ENCODE assay signal across 13 cellular contexts in genomic region chr2:105765415-105766299, GRCh38. TPM values are rescaled to one million over a fixed set of nuclear protein-coding genes. Genes with fewer than 3 reads are reported as not detected.
DNase-seq lines count a peak whose midpoint lies in the region; ATAC-seq and TF ChIP-seq lines count a peak whose summit lies in the region.
"Had no signal": no experiment of that assay in that cellular context is flagged by ENCODE, and none has a peak within 500 bp of the region (broad histone marks: within the 10 kb centered on the region; RNA-seq: fewer than 3 reads in every experiment).

No MANE protein-coding gene starts in this region.

- peak; percentile 64 for ATAC-seq in CD8-positive, alpha-beta T cell
- ATAC-seq in WTC11, result no peak
- peak; percentile 69 for ATAC-seq in central memory CD8-positive, alpha-beta T cell (replicated peaks; ENCODE audit: extremely low read depth, poor library complexity, severe bottlenecking)

- POLR2A ChIA-PET in CD8-positive, alpha-beta T cell (lab: Charles Lee), result interaction anchor here (2.5 kb wide), 1 partner anchor 11 kb away, joined by 9 read pairs; no protein-coding TSS in a partner anchor
- POLR2A ChIA-PET in WTC11 (lab: Charles Lee), result no interaction called here
- POLR2A ChIA-PET in Caco-2 (lab: Charles Lee), result no interaction called here

- H3K4me1 ChIP-seq in CD8-positive, alpha-beta T cell (ENCODE audit: insufficient read depth, low read length), result peaks cover 98% of the 10 kb centered on the region
- H3K4me1 ChIP-seq in Caco-2, result peaks cover 9% of the 10 kb centered on the region

- intact Hi-C loops in CD8-positive, alpha-beta T cell (cut with DNase I, micrococcal nuclease), result no loop called here
- intact Hi-C loops in Caco-2 (cut with micrococcal nuclease; ENCODE audit: unreplicated experiment), result no loop called here
- intact Hi-C loops in CD14-positive monocyte (cut with micrococcal nuclease), result no loop called here

- no peak for DNase-seq in CD8-positive, alpha-beta T cell
- DNase-seq in WTC11 (ENCODE audit: low spot score) (no peak), D341Med (ENCODE audit: low spot score) (no peak), Caco-2 (no peak), CD14-positive monocyte (ENCODE audit: low spot score) (no peak), medulla oblongata (ENCODE audit: extremely low spot score) (no peak)
- no peak for DNase-seq in central memory CD8-positive, alpha-beta T cell (ENCODE audit: low spot score in 2 of 2)
- DNase-seq: GM23248, MG63, SIG-M5 had no signal

- peak overlapping the region; percentile 92 for H3K27ac Mint-ChIP-seq in CD8-positive, alpha-beta T cell
- H3K27ac Mint-ChIP-seq in WTC11, result peak overlapping the region; percentile 88
- H3K27ac Mint-ChIP-seq in central memory CD8-positive, alpha-beta T cell (ENCODE audit: low read depth), result peak overlapping the region; percentile 74
- peak overlapping the region in 2 of 3 experiments; percentile 53 to 54 for H3K27ac Mint-ChIP-seq in nephron
- no peak overlapping the region for H3K27ac Mint-ChIP-seq in Caco-2 (ENCODE audit: unreplicated experiment)
- H3K27ac Mint-ChIP-seq in CD14-positive monocyte, result peak overlapping the region in 1 of 7 donors; percentile 60
- H3K27ac Mint-ChIP-seq: mesothelial cell of epicardium had no signal

- H3K4me3 ChIP-seq in CD8-positive, alpha-beta T cell (ENCODE audit: low read depth, low read length), result no peak overlapping the region
- no peak overlapping the region for H3K4me3 ChIP-seq in Caco-2 (ENCODE audit: low read depth, low read length)
- H3K4me3 ChIP-seq: BLaER1 treated with 17β-estradiol and CSF1 and Interleukin-3, amounts not matched to agents 10 nM and 100 nM; GM23248; MG63 had no signal

- H3K4me1 Mint-ChIP-seq in CD8-positive, alpha-beta T cell (ENCODE audit: low read depth), result peaks cover 98% of the 10 kb centered on the region
- H3K4me1 Mint-ChIP-seq in WTC11, result peaks cover 78% of the 10 kb centered on the region
- peaks cover 89% of the 10 kb centered on the region for H3K4me1 Mint-ChIP-seq in central memory CD8-positive, alpha-beta T cell
- peaks cover 65% of the 10 kb centered on the region for H3K4me1 Mint-ChIP-seq in nephron
- peaks cover 23% of the 10 kb centered on the region for H3K4me1 Mint-ChIP-seq in Caco-2 (ENCODE audit: low read depth, unreplicated experiment)
- peaks cover 27% of the 10 kb centered on the region for H3K4me1 Mint-ChIP-seq in CD14-positive monocyte

- peak overlapping the region; percentile 35 for H3K4me3 Mint-ChIP-seq in CD8-positive, alpha-beta T cell
- H3K4me3 Mint-ChIP-seq in WTC11, result no peak overlapping the region
- peak overlapping the region; percentile 30 for H3K4me3 Mint-ChIP-seq in central memory CD8-positive, alpha-beta T cell
- no peak overlapping the region for H3K4me3 Mint-ChIP-seq in nephron
- H3K4me3 Mint-ChIP-seq in Caco-2 (ENCODE audit: unreplicated experiment), result no peak overlapping the region
- H3K4me3 Mint-ChIP-seq in CD14-positive monocyte, result no peak overlapping the region
- H3K4me3 Mint-ChIP-seq: mesothelial cell of epicardium had no signal

- H3K36me3 Mint-ChIP-seq in CD8-positive, alpha-beta T cell, result peaks cover 51% of the 10 kb centered on the region
- H3K36me3 Mint-ChIP-seq in WTC11 (0 out of 2 replicates have a peak, but pooled peaks cover 3% of the 10 kb centered on the region), nephron (ENCODE audit: low read depth) (peaks cover 16% of the 10 kb centered on the region), Caco-2 (ENCODE audit: insufficient read depth, unreplicated experiment) (peaks cover 43% of the 10 kb centered on the region), CD14-positive monocyte (peaks cover 18 to 25% of the 10 kb centered on the region in 2 donors)
- H3K36me3 Mint-ChIP-seq in central memory CD8-positive, alpha-beta T cell (ENCODE audit: insufficient read depth), result peaks cover 21% of the 10 kb centered on the region

- no peaks in the 10 kb centered on the region for H3K27me3 ChIP-seq in CD8-positive, alpha-beta T cell (ENCODE audit: insufficient read depth, low read length)
- no peaks in the 10 kb centered on the region for H3K27me3 ChIP-seq in Caco-2 (replicated peaks; ENCODE audit: control insufficient read depth, insufficient read depth, low read length)
- H3K27me3 ChIP-seq: BLaER1 treated with 17β-estradiol and CSF1 and Interleukin-3, amounts not matched to agents 10 nM and 100 nM; MG63 had no signal

- no peaks in the 10 kb centered on the region for H3K9me3 Mint-ChIP-seq in CD8-positive, alpha-beta T cell
- no peaks in the 10 kb centered on the region for H3K9me3 Mint-ChIP-seq in WTC11
- no peaks in the 10 kb centered on the region for H3K9me3 Mint-ChIP-seq in central memory CD8-positive, alpha-beta T cell
- no peaks in the 10 kb centered on the region for H3K9me3 Mint-ChIP-seq in nephron
- H3K9me3 Mint-ChIP-seq in Caco-2 (ENCODE audit: unreplicated experiment), result no peaks in the 10 kb centered on the region
- H3K9me3 Mint-ChIP-seq in CD14-positive monocyte, result peaks cover 0 to 3% (median 0%) of the 10 kb centered on the region in 7 donors
- H3K9me3 Mint-ChIP-seq: mesothelial cell of epicardium had no signal

- H3K27me3 Mint-ChIP-seq in CD8-positive, alpha-beta T cell (ENCODE audit: low read depth), result no peaks in the 10 kb centered on the region
- H3K27me3 Mint-ChIP-seq in WTC11 (ENCODE audit: low read depth) (no peaks in the 10 kb centered on the region), nephron (ENCODE audit: low read depth) (no peaks in the 10 kb centered on the region), Caco-2 (ENCODE audit: insufficient read depth, unreplicated experiment) (no peaks in the 10 kb centered on the region), CD14-positive monocyte (ENCODE audit: low read depth in 3 of 3) (peaks cover 0 to 3% (median 0%) of the 10 kb centered on the region in 3 donors)
- no peaks in the 10 kb centered on the region for H3K27me3 Mint-ChIP-seq in central memory CD8-positive, alpha-beta T cell

- peaks cover 11% of the 10 kb centered on the region for H3K36me3 ChIP-seq in CD8-positive, alpha-beta T cell (ENCODE audit: insufficient read depth, low read length)
- no peaks in the 10 kb centered on the region; the same call in 1 of the 2 replicates for H3K36me3 ChIP-seq in Caco-2 (ENCODE audit: control insufficient read depth, insufficient read depth, low read length)
- H3K36me3 ChIP-seq: MG63 had no signal

- CTCF ChIA-PET in CD8-positive, alpha-beta T cell (lab: Charles Lee), result interaction anchor here (1.6 kb wide), 1 partner anchor 12 kb away, joined by 5 read pairs; no protein-coding TSS in a partner anchor
- CTCF ChIA-PET in WTC11 (lab: Charles Lee), result no interaction called here
- CTCF ChIA-PET in Caco-2 (lab: Charles Lee), result no interaction called here

- H3K27ac ChIP-seq in CD8-positive, alpha-beta T cell (ENCODE audit: low read depth, low read length), result peak overlapping the region; percentile 4
- H3K27ac ChIP-seq: BLaER1 treated with 17β-estradiol and CSF1 and Interleukin-3, amounts not matched to agents 10 nM and 100 nM; GM23248 had no signal

- BruUV-seq in Caco-2 (replicated peaks; lab: Mats Ljungman, UMichigan), result no TSS peak

- no peaks in the 10 kb centered on the region for H3K9me3 ChIP-seq in CD8-positive, alpha-beta T cell (ENCODE audit: low read length)
- no peaks in the 10 kb centered on the region for H3K9me3 ChIP-seq in Caco-2
- H3K9me3 ChIP-seq: MG63 had no signal

- TF ChIP-seq CTCF in CD8-positive, alpha-beta T cell (IDR thresholded peaks at IDR 0.05), result no peak
- no peak for TF ChIP-seq CTCF in WTC11 (IDR thresholded peaks at IDR 0.05)
- no peak for TF ChIP-seq CTCF in nephron (IDR thresholded peaks at IDR 0.05; ENCODE audit: unreplicated experiment in 3 of 3)
- TF ChIP-seq CTCF in Caco-2 (IDR thresholded peaks at IDR 0.05; ENCODE audit: insufficient read depth in 1 of 2, low read depth in 1 of 2, low read length in 1 of 2, severe bottlenecking in 1 of 2, unreplicated experiment in 1 of 2), result no peak
- no peak for TF ChIP-seq CTCF in CD14-positive monocyte (IDR thresholded peaks at IDR 0.05)

TF ChIP-seq in WTC11, 78 proteins besides CTCF, POLR2A, EP300 and RAD21:
- no peak for TF ChIP-seq SOX15 (CRISPR knock-in tag; IDR thresholded peaks at IDR 0.05)
- TF ChIP-seq PRDM15 (CRISPR knock-in tag; IDR thresholded peaks at IDR 0.05), result peak; percentile 82

RNA-seq across cellular contexts. Expression of gene NCK2, which starts 20.9 kb away (rescaled TPM):
- 10 to 100 TPM; 59.0 to 60.3 TPM for total RNA-seq in CD8-positive, alpha-beta T cell
- total RNA-seq in WTC11 (2021) (63.7 to 75.4 TPM (median 65.1 TPM) in 3 replicates), Caco-2 (2022) (89.0 and 95.7 TPM in 2 replicates)
- 1 to 10 TPM; 2.5 to 7.6 TPM for polyA plus RNA-seq in CD14-positive monocyte

Comparison
In these comparisons a context has a peak if more than half of its experiments do, and no peak if none do; other contexts are left out.
1. H3K4me3 Mint-ChIP-seq: peak in CD8-positive, alpha-beta T cell (single experiment) and central memory CD8-positive, alpha-beta T cell (single experiment); none in WTC11 (single experiment), nephron (0 of 3), Caco-2 (single experiment) and CD14-positive monocyte (0 of 2).